Comparison of ENCODE assay signal across 18 cellular contexts in genomic region chr18:63220903-63221302, GRCh38.
A peak's percentile ranks its signal among the peaks of the same experiment; 100 is the strongest.
DNase-seq lines count a peak whose midpoint lies in the region; ATAC-seq and TF ChIP-seq lines count a peak whose summit lies in the region.
"Had no signal": no experiment of that assay in that cellular context is flagged by ENCODE, and none has a peak within 500 bp of the region (broad histone marks: within the 10 kb centered on the region; RNA-seq: fewer than 3 reads in every experiment).

No MANE protein-coding gene starts in this region.

- H3K4me3 ChIP-seq in uterus: no peak overlapping the region
- H3K4me3 ChIP-seq: left ventricle myocardium inferior, transverse colon had no signal

- POLR2A ChIA-PET in activated CD4-positive, alpha-beta T cell treated with anti-CD3 and anti-CD28 coated beads, Interleukin-2, amount 10 ng/mL, durations not matched to agents 7 days and 5 days (lab: Charles Lee): no interaction called here

- no peaks in the 10 kb centered on the region for H3K27me3 ChIP-seq in uterus
- H3K27me3 ChIP-seq: transverse colon had no signal

- no peaks in the 10 kb centered on the region for H3K9me3 ChIP-seq in uterus
- H3K9me3 ChIP-seq: transverse colon had no signal

- H3K27me3 Mint-ChIP-seq in activated CD4-positive, alpha-beta T cell treated with anti-CD3 and anti-CD28 coated beads, Interleukin-2, amount 10 ng/mL, durations not matched to agents 7 days and 5 days: no peaks in the 10 kb centered on the region
- no peaks in the 10 kb centered on the region for H3K27me3 Mint-ChIP-seq in activated naive CD8-positive, alpha-beta T cell
- H3K27me3 Mint-ChIP-seq in natural killer cell treated with Interleukin-12 subunit alpha and Interleukin-12 subunit beta and Interleukin-15 and Interleukin-18, amount 100 ng/mL, for 72 hours: no peaks in the 10 kb centered on the region
- H3K27me3 Mint-ChIP-seq: activated B cell treated with CpG ODN at 0.5 μM for 24 hours; brain; naive thymus-derived CD4-positive, alpha-beta T cell had no signal

- peaks cover 12% of the 10 kb centered on the region for H3K9me3 Mint-ChIP-seq in activated CD4-positive, alpha-beta T cell treated with anti-CD3 and anti-CD28 coated beads, Interleukin-2, amount 10 ng/mL, durations not matched to agents 7 days and 5 days
- peaks cover 8% of the 10 kb centered on the region for H3K9me3 Mint-ChIP-seq in activated naive CD8-positive, alpha-beta T cell (ENCODE audit: low read depth)
- peaks cover 3% of the 10 kb centered on the region for H3K9me3 Mint-ChIP-seq in natural killer cell treated with Interleukin-12 subunit alpha and Interleukin-12 subunit beta and Interleukin-15 and Interleukin-18, amount 100 ng/mL, for 72 hours
- H3K9me3 Mint-ChIP-seq: activated B cell treated with CpG ODN at 0.5 μM for 24 hours had no signal

- peak; percentile 46 to 54 for ATAC-seq in natural killer cell treated with Interleukin-12 subunit alpha and Interleukin-12 subunit beta and Interleukin-15 and Interleukin-18, amount 100 ng/mL, for 72 hours
- ATAC-seq: naive thymus-derived CD4-positive, alpha-beta T cell had no signal

- intact Hi-C loops in uterus (cut with DNase I; ENCODE audit: low total_unique reads): no loop called here

- CTCF ChIA-PET in activated CD4-positive, alpha-beta T cell treated with anti-CD3 and anti-CD28 coated beads, Interleukin-2, amount 10 ng/mL, durations not matched to agents 7 days and 5 days (lab: Charles Lee): interaction anchor here (1.0 kb wide), 1 partner anchor 12 kb away, joined by 3 read pairs; no protein-coding TSS in a partner anchor

- peaks cover 92% of the 10 kb centered on the region for H3K4me1 Mint-ChIP-seq in activated CD4-positive, alpha-beta T cell treated with anti-CD3 and anti-CD28 coated beads, Interleukin-2, amount 10 ng/mL, durations not matched to agents 7 days and 5 days
- peaks cover 93% of the 10 kb centered on the region for H3K4me1 Mint-ChIP-seq in activated naive CD8-positive, alpha-beta T cell (ENCODE audit: low read depth)
- H3K4me1 Mint-ChIP-seq in natural killer cell treated with Interleukin-12 subunit alpha and Interleukin-12 subunit beta and Interleukin-15 and Interleukin-18, amount 100 ng/mL, for 72 hours (ENCODE audit: low read depth in 2 of 2): peaks cover 77 to 85% of the 10 kb centered on the region in 2 donors
- H3K4me1 Mint-ChIP-seq: mesothelial cell of epicardium had no signal

- H3K36me3 ChIP-seq in uterus: no peaks in the 10 kb centered on the region
- H3K36me3 ChIP-seq: left ventricle myocardium inferior, transverse colon had no signal

- DNase-seq in activated CD4-positive, alpha-beta T cell treated with anti-CD3 and anti-CD28 coated beads, Interleukin-2, amount 10 ng/mL, durations not matched to agents 7 days and 5 days: no peak
- no peak for DNase-seq in activated CD4-positive, alpha-beta T cell treated with anti-CD3 and anti-CD28 coated beads for 48 hours
- DNase-seq in OCI-M1 (lab: John Stamatoyannopoulos, UW) (peak; percentile 40), uterus (no peak), activated gamma-delta T cell (lab: John Stamatoyannopoulos, UW) (no peak), NCI-H1694 (lab: John Stamatoyannopoulos, UW) (no peak)
- DNase-seq in natural killer cell treated with Interleukin-12 subunit alpha and Interleukin-12 subunit beta and Interleukin-15 and Interleukin-18, amount 100 ng/mL, for 72 hours (ENCODE audit: low spot score): no peak
- DNase-seq: activated B cell treated with CpG ODN at 0.5 μM for 24 hours; AML-193; cerebellar nuclear complex; DMS153; left ventricle myocardium inferior; naive thymus-derived CD4-positive, alpha-beta T cell; NCI-H446 treated with DMSO at 0.1 percent for 48 hours; transverse colon had no signal

- H3K27ac ChIP-seq in uterus: no peak overlapping the region
- H3K27ac ChIP-seq: left ventricle myocardium inferior, transverse colon had no signal

- no peak for TF ChIP-seq CTCF in uterus (IDR thresholded peaks at IDR 0.05)

- H3K4me3 Mint-ChIP-seq in activated CD4-positive, alpha-beta T cell treated with anti-CD3 and anti-CD28 coated beads, Interleukin-2, amount 10 ng/mL, durations not matched to agents 7 days and 5 days: no peak overlapping the region
- no peak overlapping the region for H3K4me3 Mint-ChIP-seq in activated naive CD8-positive, alpha-beta T cell
- peak overlapping the region; percentile 23 for H3K4me3 Mint-ChIP-seq in natural killer cell treated with Interleukin-12 subunit alpha and Interleukin-12 subunit beta and Interleukin-15 and Interleukin-18, amount 100 ng/mL, for 72 hours
- H3K4me3 Mint-ChIP-seq: activated B cell treated with CpG ODN at 0.5 μM for 24 hours, brain, mesothelial cell of epicardium had no signal

- H3K36me3 Mint-ChIP-seq in activated CD4-positive, alpha-beta T cell treated with anti-CD3 and anti-CD28 coated beads, Interleukin-2, amount 10 ng/mL, durations not matched to agents 7 days and 5 days (ENCODE audit: low read depth): peaks cover 80% of the 10 kb centered on the region
- peaks cover 29% of the 10 kb centered on the region for H3K36me3 Mint-ChIP-seq in activated naive CD8-positive, alpha-beta T cell
- peaks cover 22% of the 10 kb centered on the region for H3K36me3 Mint-ChIP-seq in natural killer cell treated with Interleukin-12 subunit alpha and Interleukin-12 subunit beta and Interleukin-15 and Interleukin-18, amount 100 ng/mL, for 72 hours

- no peaks in the 10 kb centered on the region for H3K4me1 ChIP-seq in uterus
- H3K4me1 ChIP-seq: left ventricle myocardium inferior had no signal

- no peak for TF ChIP-seq POLR2A in uterus (IDR thresholded peaks at IDR 0.05)

- H3K27ac Mint-ChIP-seq in activated CD4-positive, alpha-beta T cell treated with anti-CD3 and anti-CD28 coated beads, Interleukin-2, amount 10 ng/mL, durations not matched to agents 7 days and 5 days: peak overlapping the region; percentile 39
- H3K27ac Mint-ChIP-seq in activated naive CD8-positive, alpha-beta T cell: peak overlapping the region; percentile 75
- H3K27ac Mint-ChIP-seq in natural killer cell treated with Interleukin-12 subunit alpha and Interleukin-12 subunit beta and Interleukin-15 and Interleukin-18, amount 100 ng/mL, for 72 hours: peak overlapping the region; percentile 16 to 58
- H3K27ac Mint-ChIP-seq: activated B cell treated with CpG ODN at 0.5 μM for 24 hours, brain, mesothelial cell of epicardium had no signal
